Comparison of ENCODE assay signal across 8 cellular contexts in the genomic region with DNA sequence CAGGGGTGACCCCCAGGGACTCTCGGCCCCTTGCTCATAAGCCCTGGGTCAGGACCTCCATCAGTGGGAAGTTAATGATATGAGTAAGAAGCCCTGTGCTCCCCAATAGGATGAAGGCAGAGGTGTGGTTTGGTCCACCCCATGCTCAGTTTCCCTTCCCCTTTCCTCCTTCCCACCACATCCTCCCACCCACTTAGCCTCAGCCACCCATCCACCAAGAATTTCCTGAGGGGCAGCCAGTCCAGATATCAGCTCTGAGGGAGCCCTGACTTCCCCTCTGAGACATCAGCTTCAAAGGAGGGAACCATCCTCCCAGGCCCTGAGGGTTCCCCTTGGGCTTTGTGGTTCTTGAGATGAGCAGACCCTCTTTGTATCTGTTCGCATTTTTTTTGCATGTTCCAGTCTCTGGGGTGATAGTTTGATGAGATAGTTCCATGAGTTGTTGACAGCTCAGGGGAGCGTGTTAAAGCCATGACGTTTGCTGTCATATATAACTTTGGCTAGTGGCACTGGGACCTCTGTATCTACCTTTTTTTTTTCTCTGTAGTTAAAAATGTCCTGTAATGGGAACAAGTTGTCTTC.
DNase-seq lines count a peak whose midpoint lies in the region; ATAC-seq and TF ChIP-seq lines count a peak whose summit lies in the region.

No MANE protein-coding gene starts in this region.

- DNase-seq in CD4-positive, CD25-positive, alpha-beta regulatory T cell: no peak
- DNase-seq in GM19238 (ENCODE audit: insufficient read length, low spot score) (peak; percentile 83), ureter (ENCODE audit: low spot score) (no peak), Caco-2 (no peak), NCI-H1930 (lab: John Stamatoyannopoulos, UW) (no peak)
- peak; percentile 70 for DNase-seq in activated CD8-positive, alpha-beta T cell treated with anti-CD3 and anti-CD28 coated beads, Interleukin-2, amount 10 ng/mL, durations not matched to agents 7 days and 5 days
- peak; percentile 50 to 57 for DNase-seq in stimulated activated CD4-positive, alpha-beta T cell treated with anti-CD3 and anti-CD28 coated beads, Interleukin-2, amount 100 ng/mL, for 48 hours

- H3K27me3 ChIP-seq in CD4-positive, CD25-positive, alpha-beta regulatory T cell (ENCODE audit: control insufficient read depth, insufficient read depth, low read length): no peaks in the 10 kb centered on the region
- no peaks in the 10 kb centered on the region; the same call in 1 of the 2 replicates for H3K27me3 ChIP-seq in Caco-2 (replicated peaks; ENCODE audit: control insufficient read depth, insufficient read depth, low read length)

- H3K4me1 Mint-ChIP-seq in CD4-positive, CD25-positive, alpha-beta regulatory T cell: peaks cover 5 to 69% (median 46%) of the 10 kb centered on the region in 4 donors
- H3K4me1 Mint-ChIP-seq in activated CD8-positive, alpha-beta T cell treated with anti-CD3 and anti-CD28 coated beads, Interleukin-2, amount 10 ng/mL, durations not matched to agents 7 days and 5 days (ENCODE audit: low read depth): peaks cover 64% of the 10 kb centered on the region
- no peaks in the 10 kb centered on the region for H3K4me1 Mint-ChIP-seq in Caco-2 (ENCODE audit: low read depth, unreplicated experiment)

- no peak for TF ChIP-seq CTCF in Caco-2 (IDR thresholded peaks at IDR 0.05; ENCODE audit: insufficient read depth in 1 of 2, low read depth in 1 of 2, low read length in 1 of 2, severe bottlenecking in 1 of 2, unreplicated experiment in 1 of 2)

- intact Hi-C loops in Caco-2 (cut with micrococcal nuclease; ENCODE audit: unreplicated experiment): no loop called here

- POLR2A ChIA-PET in activated CD8-positive, alpha-beta T cell treated with anti-CD3 and anti-CD28 coated beads, Interleukin-2, amount 10 ng/mL, durations not matched to agents 7 days and 5 days (lab: Charles Lee): interaction anchor here (0.7 to 1.5 kb wide), 2 partner anchors 23 to 91 kb away, joined by 4 to 5 read pairs; no protein-coding TSS in a partner anchor
- POLR2A ChIA-PET in Caco-2 (lab: Charles Lee): no interaction called here

- CTCF ChIA-PET in activated CD8-positive, alpha-beta T cell treated with anti-CD3 and anti-CD28 coated beads, Interleukin-2, amount 10 ng/mL, durations not matched to agents 7 days and 5 days (lab: Charles Lee): interaction anchor here (0.7 to 1.2 kb wide), 4 partner anchors 9 to 109 kb away, joined by 3 to 6 read pairs (median 4); no protein-coding TSS in a partner anchor
- CTCF ChIA-PET in Caco-2 (lab: Charles Lee): interaction anchor here (0.6 kb wide), 1 partner anchor 12 kb away, joined by 5 read pairs; no protein-coding TSS in a partner anchor

- peaks cover 33% of the 10 kb centered on the region for H3K4me1 ChIP-seq in CD4-positive, CD25-positive, alpha-beta regulatory T cell (ENCODE audit: control insufficient read depth, insufficient read depth, low read length, poor library complexity, severe bottlenecking)
- no peaks in the 10 kb centered on the region for H3K4me1 ChIP-seq in Caco-2

- peak; percentile 44 to 47 for ATAC-seq in CD4-positive, CD25-positive, alpha-beta regulatory T cell (ENCODE audit: low read depth in 2 of 2)
- ATAC-seq in HG03135 (IDR thresholded peaks at IDR 0.05; ENCODE audit: unreplicated experiment): peak; percentile 80
- peak; percentile 72 for ATAC-seq in activated CD8-positive, alpha-beta T cell treated with anti-CD3 and anti-CD28 coated beads, Interleukin-2, amount 10 ng/mL, durations not matched to agents 7 days and 5 days

- H3K9me3 ChIP-seq in CD4-positive, CD25-positive, alpha-beta regulatory T cell (ENCODE audit: control insufficient read depth in 2 of 2, low read length in 2 of 2): no peaks in the 10 kb centered on the region
- H3K9me3 ChIP-seq in Caco-2: no peaks in the 10 kb centered on the region

- peak overlapping the region in 1 of 4 donors; percentile 8 for H3K4me3 Mint-ChIP-seq in CD4-positive, CD25-positive, alpha-beta regulatory T cell
- no peak overlapping the region for H3K4me3 Mint-ChIP-seq in activated CD8-positive, alpha-beta T cell treated with anti-CD3 and anti-CD28 coated beads, Interleukin-2, amount 10 ng/mL, durations not matched to agents 7 days and 5 days
- H3K4me3 Mint-ChIP-seq in Caco-2 (ENCODE audit: unreplicated experiment): no peak overlapping the region

- H3K4me3 ChIP-seq in CD4-positive, CD25-positive, alpha-beta regulatory T cell (ENCODE audit: low read depth, low read length): no peak overlapping the region
- H3K4me3 ChIP-seq in Caco-2 (ENCODE audit: low read depth, low read length): no peak overlapping the region

- H3K36me3 ChIP-seq in CD4-positive, CD25-positive, alpha-beta regulatory T cell (ENCODE audit: control insufficient read depth, insufficient read depth, low read length): peaks cover 88% of the 10 kb centered on the region
- no peaks in the 10 kb centered on the region for H3K36me3 ChIP-seq in Caco-2 (ENCODE audit: control insufficient read depth, insufficient read depth, low read length)

- H3K27ac Mint-ChIP-seq in CD4-positive, CD25-positive, alpha-beta regulatory T cell: peak overlapping the region; percentile 15 to 97 (median 85)
- H3K27ac Mint-ChIP-seq in activated CD8-positive, alpha-beta T cell treated with anti-CD3 and anti-CD28 coated beads, Interleukin-2, amount 10 ng/mL, durations not matched to agents 7 days and 5 days: peak overlapping the region; percentile 69
- no peak overlapping the region for H3K27ac Mint-ChIP-seq in Caco-2 (ENCODE audit: unreplicated experiment)

- no peaks in the 10 kb centered on the region for H3K27me3 Mint-ChIP-seq in CD4-positive, CD25-positive, alpha-beta regulatory T cell
- no peaks in the 10 kb centered on the region for H3K27me3 Mint-ChIP-seq in activated CD8-positive, alpha-beta T cell treated with anti-CD3 and anti-CD28 coated beads, Interleukin-2, amount 10 ng/mL, durations not matched to agents 7 days and 5 days (ENCODE audit: low read depth)
- H3K27me3 Mint-ChIP-seq in Caco-2 (ENCODE audit: insufficient read depth, unreplicated experiment): no peaks in the 10 kb centered on the region

- H3K36me3 Mint-ChIP-seq in CD4-positive, CD25-positive, alpha-beta regulatory T cell: peaks cover 63% of the 10 kb centered on the region
- peaks cover 83% of the 10 kb centered on the region for H3K36me3 Mint-ChIP-seq in activated CD8-positive, alpha-beta T cell treated with anti-CD3 and anti-CD28 coated beads, Interleukin-2, amount 10 ng/mL, durations not matched to agents 7 days and 5 days (ENCODE audit: low read depth)
- H3K36me3 Mint-ChIP-seq in Caco-2 (ENCODE audit: insufficient read depth, unreplicated experiment): peaks cover 6% of the 10 kb centered on the region

- no TSS peak for BruUV-seq in Caco-2 (replicated peaks; lab: Mats Ljungman, UMichigan)

- peak overlapping the region; percentile 45 for H3K27ac ChIP-seq in CD4-positive, CD25-positive, alpha-beta regulatory T cell (ENCODE audit: insufficient read depth, low read length, poor library complexity, severe bottlenecking)

- peaks cover 0 to 1% (median 0%) of the 10 kb centered on the region in 7 donors for H3K9me3 Mint-ChIP-seq in CD4-positive, CD25-positive, alpha-beta regulatory T cell
- no peaks in the 10 kb centered on the region for H3K9me3 Mint-ChIP-seq in activated CD8-positive, alpha-beta T cell treated with anti-CD3 and anti-CD28 coated beads, Interleukin-2, amount 10 ng/mL, durations not matched to agents 7 days and 5 days (ENCODE audit: insufficient read depth)
- H3K9me3 Mint-ChIP-seq in Caco-2 (ENCODE audit: unreplicated experiment): no peaks in the 10 kb centered on the region

Comparison
In these comparisons a context has a peak if more than half of its experiments do, and no peak if none do; other contexts are left out.
1. DNase-seq: peak in GM19238 (single experiment), activated CD8-positive, alpha-beta T cell treated with anti-CD3 and anti-CD28 coated beads, Interleukin-2, amount 10 ng/mL, durations not matched to agents 7 days and 5 days (single experiment) and stimulated activated CD4-positive, alpha-beta T cell treated with anti-CD3 and anti-CD28 coated beads, Interleukin-2, amount 100 ng/mL, for 48 hours (2 of 2); none in CD4-positive, CD25-positive, alpha-beta regulatory T cell (0 of 3), ureter (single experiment), Caco-2 (0 of 2) and NCI-H1930 (0 of 2).
2. Peak in every context shown above with its lines, with median percentiles within 50 percentile points of each other: ATAC-seq.